ENCODE assay signal across 1 cellular context in the genomic region with DNA sequence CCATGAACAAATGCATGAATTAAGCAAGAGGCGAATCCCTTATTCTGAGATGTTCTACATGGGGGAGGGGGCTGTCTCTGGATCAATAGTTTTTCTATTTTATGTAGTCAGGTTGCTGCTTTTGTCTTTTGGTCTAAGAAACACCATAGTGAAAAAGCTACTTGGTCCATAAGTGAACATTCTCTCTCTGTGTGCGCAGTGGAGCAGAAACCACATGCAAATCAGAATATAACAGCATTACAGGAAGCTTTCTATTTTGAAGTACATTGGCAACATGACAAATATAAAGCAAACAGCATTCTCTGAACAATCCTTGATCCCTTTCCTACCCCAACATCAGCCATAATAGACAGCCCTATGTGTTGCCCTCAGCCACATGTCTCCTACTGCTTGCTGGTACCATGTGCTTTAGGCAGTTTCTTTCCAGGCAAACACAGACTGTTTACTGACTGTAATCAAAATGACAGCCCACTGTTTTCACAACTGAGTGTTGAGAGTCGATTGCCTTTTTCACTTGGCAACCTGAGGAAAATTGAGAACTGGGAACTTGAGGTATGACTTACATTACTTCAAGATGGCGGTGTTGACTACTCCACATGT.
TF ChIP-seq lines count a peak whose summit lies in the region.

No MANE protein-coding gene starts in this region.

TF ChIP-seq in H1, 55 proteins besides CTCF, POLR2A, EP300 and RAD21:
- TF ChIP-seq RFX5 (IDR thresholded peaks at IDR 0.05; ENCODE audit: borderline replicate concordance, low read depth, low read length) (no peak), SIRT6 (IDR thresholded peaks at IDR 0.05; ENCODE audit: low read length) (no peak), SAP30 (IDR thresholded peaks at IDR 0.05; ENCODE audit: insufficient read depth, insufficient replicate concordance, low read length) (no peak), KDM1A (IDR thresholded peaks at IDR 0.05; ENCODE audit: borderline replicate concordance, low read length) (no peak), HDAC2 (IDR thresholded peaks at IDR 0.05; ENCODE audit: borderline replicate concordance in 1 of 2, low read depth in 2 of 2, low read length in 2 of 2) (no peak), CBX5 (IDR thresholded peaks at IDR 0.05; ENCODE audit: low read depth, low read length) (no peak), EGR1 (IDR thresholded peaks at IDR 0.05; ENCODE audit: borderline replicate concordance, low read depth, low read length) (no peak), CEBPB (IDR thresholded peaks at IDR 0.05; ENCODE audit: low read depth, low read length) (no peak), RNF2 (IDR thresholded peaks at IDR 0.05; ENCODE audit: borderline replicate concordance, low read depth, low read length, missing control alignments, poor library complexity, severe bottlenecking) (no peak), SIN3A (conservative IDR thresholded peaks at IDR 0.05 in 1 of 2, IDR thresholded peaks at IDR 0.05 in 1 of 2; ENCODE audit: low read depth in 1 of 2, low read length in 2 of 2) (no peak), JUN (IDR thresholded peaks at IDR 0.05; ENCODE audit: low read depth, low read length) (no peak), SP1 (IDR thresholded peaks at IDR 0.05; ENCODE audit: low read depth, low read length) (no peak), SUZ12 (IDR thresholded peaks at IDR 0.05; ENCODE audit: low read length) (no peak), PHF8 (conservative IDR thresholded peaks at IDR 0.05; ENCODE audit: low read depth, low read length) (no peak), CTBP2 (IDR thresholded peaks at IDR 0.05; ENCODE audit: borderline replicate concordance, insufficient read depth, insufficient read length, low read length) (no peak), SP4 (IDR thresholded peaks at IDR 0.05; ENCODE audit: low read length) (no peak), SRF (IDR thresholded peaks at IDR 0.05; ENCODE audit: low read depth, low read length) (no peak), KDM5A (IDR thresholded peaks at IDR 0.05; ENCODE audit: low read length) (no peak)
- TF ChIP-seq, protein P1, sequence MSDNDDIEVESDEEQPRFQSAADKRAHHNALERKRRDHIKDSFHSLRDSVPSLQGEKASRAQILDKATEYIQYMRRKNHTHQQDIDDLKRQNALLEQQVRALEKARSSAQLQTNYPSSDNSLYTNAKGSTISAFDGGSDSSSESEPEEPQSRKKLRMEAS (IDR thresholded peaks at IDR 0.05): no peak
TF ChIP-seq in H1: peak in this region for 0.
